15 cellular contexts compared by ENCODE assay signal in genomic region chr2:24402242-24403092, GRCh38. TPM values are rescaled to one million over a fixed set of nuclear protein-coding genes. Genes with fewer than 3 reads are reported as not detected.
DNase-seq lines count a peak whose midpoint lies in the region; ATAC-seq and TF ChIP-seq lines count a peak whose summit lies in the region.
"Had no signal": no experiment of that assay in that cellular context is flagged by ENCODE, and none has a peak within 500 bp of the region (broad histone marks: within the 10 kb centered on the region; RNA-seq: fewer than 3 reads in every experiment).

No MANE protein-coding gene starts in this region.

- H3K27ac ChIP-seq in tibial nerve, result no peak overlapping the region
- H3K27ac ChIP-seq: 22Rv1, right lobe of liver had no signal

- H3K4me3 Mint-ChIP-seq in activated naive CD8-positive, alpha-beta T cell, result peak overlapping the region; percentile 31
- H3K4me3 Mint-ChIP-seq in activated naive CD8-positive, alpha-beta T cell treated with anti-CD3 and anti-CD28 coated beads, Interleukin-2, amount 50 U/mL, for 24 hours, result no peak overlapping the region
- H3K4me3 Mint-ChIP-seq in activated T-cell treated with anti-CD3 and anti-CD28 coated beads, Interleukin-2, amount 50 U/mL, for 24 hours, result no peak overlapping the region
- H3K4me3 Mint-ChIP-seq: activated CD8-positive, alpha-beta T cell treated with anti-CD3 and anti-CD28 coated beads for 36 hours had no signal

- peaks cover 1% of the 10 kb centered on the region for H3K36me3 Mint-ChIP-seq in activated naive CD8-positive, alpha-beta T cell
- H3K36me3 Mint-ChIP-seq in activated naive CD8-positive, alpha-beta T cell treated with anti-CD3 and anti-CD28 coated beads, Interleukin-2, amount 50 U/mL, for 24 hours (ENCODE audit: low read depth), result no peaks in the 10 kb centered on the region
- no peaks in the 10 kb centered on the region for H3K36me3 Mint-ChIP-seq in activated T-cell treated with anti-CD3 and anti-CD28 coated beads, Interleukin-2, amount 50 U/mL, for 24 hours (ENCODE audit: low read depth)

- peaks cover 4% of the 10 kb centered on the region for H3K27me3 Mint-ChIP-seq in activated naive CD8-positive, alpha-beta T cell
- peaks cover 11% of the 10 kb centered on the region for H3K27me3 Mint-ChIP-seq in activated naive CD8-positive, alpha-beta T cell treated with anti-CD3 and anti-CD28 coated beads, Interleukin-2, amount 50 U/mL, for 24 hours
- H3K27me3 Mint-ChIP-seq in activated T-cell treated with anti-CD3 and anti-CD28 coated beads, Interleukin-2, amount 50 U/mL, for 24 hours, result peaks cover 26% of the 10 kb centered on the region

- peaks cover 11% of the 10 kb centered on the region for H3K4me1 Mint-ChIP-seq in activated naive CD8-positive, alpha-beta T cell (ENCODE audit: low read depth)
- peaks cover 12% of the 10 kb centered on the region for H3K4me1 Mint-ChIP-seq in activated naive CD8-positive, alpha-beta T cell treated with anti-CD3 and anti-CD28 coated beads, Interleukin-2, amount 50 U/mL, for 24 hours
- H3K4me1 Mint-ChIP-seq in activated T-cell treated with anti-CD3 and anti-CD28 coated beads, Interleukin-2, amount 50 U/mL, for 24 hours (ENCODE audit: low read depth), result peaks cover 14% of the 10 kb centered on the region

- H3K36me3 ChIP-seq in tibial nerve, result no peaks in the 10 kb centered on the region
- H3K36me3 ChIP-seq: right lobe of liver had no signal

- no peak for DNase-seq in activated naive CD8-positive, alpha-beta T cell treated with anti-CD3 and anti-CD28 coated beads, Interleukin-2, amount 50 U/mL, for 24 hours
- DNase-seq in epithelial cell of esophagus (ENCODE audit: low read depth), result no peak
- peak; percentile 75 for DNase-seq in mesenteric fat pad (ENCODE audit: low spot score)
- DNase-seq in tibial nerve (ENCODE audit: low spot score in 2 of 2), result no peak
- DNase-seq in activated CD4-positive, alpha-beta T cell treated with anti-CD3 and anti-CD28 coated beads, Interleukin-2, amount 50 U/mL, for 4 hours, result no peak
- DNase-seq in NAMALWA (ENCODE audit: low spot score), result no peak
- no peak for DNase-seq in activated T-cell treated with anti-CD3 and anti-CD28 coated beads, Interleukin-2, amount 50 U/mL, for 24 hours
- DNase-seq: activated CD8-positive, alpha-beta T cell treated with anti-CD3 and anti-CD28 coated beads for 36 hours; foreskin melanocyte; NCI-H1694 treated with DMSO at 0.1 percent for 48 hours; NCI-H526; SHP77 had no signal

- WGBS in tibial nerve, 2 donors, result 29 to 32% methylated on average over 23 to 36 of the region's 37 CpGs

- no peaks in the 10 kb centered on the region for H3K9me3 Mint-ChIP-seq in activated naive CD8-positive, alpha-beta T cell (ENCODE audit: low read depth)
- no peaks in the 10 kb centered on the region for H3K9me3 Mint-ChIP-seq in activated naive CD8-positive, alpha-beta T cell treated with anti-CD3 and anti-CD28 coated beads, Interleukin-2, amount 50 U/mL, for 24 hours
- no peaks in the 10 kb centered on the region for H3K9me3 Mint-ChIP-seq in activated T-cell treated with anti-CD3 and anti-CD28 coated beads, Interleukin-2, amount 50 U/mL, for 24 hours

- ATAC-seq in activated naive CD8-positive, alpha-beta T cell treated with anti-CD3 and anti-CD28 coated beads, Interleukin-2, amount 50 U/mL, for 24 hours, result no peak
- ATAC-seq: activated CD8-positive, alpha-beta T cell treated with anti-CD3 and anti-CD28 coated beads for 36 hours; right lobe of liver had no signal

- TF ChIP-seq EP300 in tibial nerve (IDR thresholded peaks at IDR 0.05), result no peak

- H3K27me3 ChIP-seq in tibial nerve, result peaks cover 0 to 25% of the 10 kb centered on the region in 2 donors
- H3K27me3 ChIP-seq: right lobe of liver had no signal

- H3K4me1 ChIP-seq in tibial nerve, result peaks cover 0 to 6% (median 5%) of the 10 kb centered on the region in 4 donors
- H3K4me1 ChIP-seq: right lobe of liver had no signal

- TF ChIP-seq POLR2A in tibial nerve (IDR thresholded peaks at IDR 0.05), result no peak

- no peaks in the 10 kb centered on the region for H3K9me3 ChIP-seq in tibial nerve
- H3K9me3 ChIP-seq: right lobe of liver had no signal

- H3K27ac Mint-ChIP-seq in activated naive CD8-positive, alpha-beta T cell, result no peak overlapping the region
- H3K27ac Mint-ChIP-seq in activated naive CD8-positive, alpha-beta T cell treated with anti-CD3 and anti-CD28 coated beads, Interleukin-2, amount 50 U/mL, for 24 hours, result no peak overlapping the region
- H3K27ac Mint-ChIP-seq in activated T-cell treated with anti-CD3 and anti-CD28 coated beads, Interleukin-2, amount 50 U/mL, for 24 hours, result no peak overlapping the region
- H3K27ac Mint-ChIP-seq: activated CD8-positive, alpha-beta T cell treated with anti-CD3 and anti-CD28 coated beads for 36 hours had no signal

- TF ChIP-seq CTCF in epithelial cell of esophagus (IDR thresholded peaks at IDR 0.05; ENCODE audit: insufficient read depth, low read depth, low read length, missing control alignments), result no peak
- TF ChIP-seq CTCF in tibial nerve (IDR thresholded peaks at IDR 0.05), result no peak

- H3K4me3 ChIP-seq in epithelial cell of esophagus (ENCODE audit: low read length), result peak overlapping the region; percentile 5
- peak overlapping the region in 3 of 4 donors; percentile 10 to 47 (median 18) for H3K4me3 ChIP-seq in tibial nerve
- H3K4me3 ChIP-seq: right lobe of liver had no signal

RNA-seq across cellular contexts. Expression of gene ITSN2, which starts 42.1 kb away (rescaled TPM):
- total RNA-seq in mesenteric fat pad, result 66.2 TPM
- 10 to 100 TPM; 47.3 to 54.2 (median 48.7) TPM for total RNA-seq in tibial nerve
